ENCODE assay signal across 8 cellular contexts in the genomic region with DNA sequence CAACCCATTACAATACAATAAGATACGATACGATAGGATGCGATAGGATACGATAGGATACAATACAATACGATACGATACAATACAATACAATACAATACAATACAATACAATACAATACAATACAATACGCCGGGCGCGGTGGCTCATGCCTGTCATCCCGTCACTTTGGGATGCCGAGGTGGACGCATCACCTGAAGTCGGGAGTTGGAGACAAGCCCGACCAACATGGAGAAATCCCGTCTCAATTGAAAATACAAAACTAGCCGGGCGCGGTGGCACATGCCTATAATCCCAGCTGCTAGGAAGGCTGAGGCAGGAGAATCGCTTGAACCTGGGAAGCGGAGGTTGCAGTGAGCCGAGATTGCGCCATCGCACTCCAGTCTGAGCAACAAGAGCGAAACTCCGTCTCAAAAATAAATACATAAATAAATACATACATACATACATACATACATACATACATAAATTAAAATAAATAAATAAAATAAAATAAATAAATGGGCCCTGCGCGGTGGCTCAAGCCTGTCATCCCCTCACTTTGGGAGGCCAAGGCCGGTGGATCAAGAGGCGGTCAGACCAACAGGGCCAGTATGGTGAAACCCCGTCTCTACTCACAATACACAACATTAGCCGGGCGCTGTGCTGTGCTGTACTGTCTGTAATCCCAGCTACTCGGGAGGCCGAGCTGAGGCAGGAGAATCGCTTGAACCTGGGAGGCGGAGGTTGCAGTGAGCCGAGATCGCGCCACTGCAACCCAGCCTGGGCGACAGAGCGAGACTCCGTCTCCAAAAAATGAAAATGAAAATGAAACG.
A peak's percentile ranks its signal among the peaks of the same experiment; 100 is the strongest.
DNase-seq lines count a peak whose midpoint lies in the region; ATAC-seq and TF ChIP-seq lines count a peak whose summit lies in the region.
"Not testable (repeated sequence)": the region's sequence is repeated elsewhere in the genome, so short reads cannot be mapped to it uniquely, and the experiment has no call there.

No MANE protein-coding gene starts in this region.

- not testable (repeated sequence) for TF ChIP-seq CTCF in RWPE2 (IDR thresholded peaks at IDR 0.05; ENCODE audit: poor library complexity, severe bottlenecking); natural killer cell (IDR thresholded peaks at IDR 0.05)

- not testable (repeated sequence) for H3K27me3 ChIP-seq in CD4-positive, CD25-positive, alpha-beta regulatory T cell (ENCODE audit: control insufficient read depth, insufficient read depth, low read length); RWPE2 (ENCODE audit: insufficient read depth, poor library complexity, severe bottlenecking)

- not testable (repeated sequence) for H3K9me3 Mint-ChIP-seq in CD4-positive, CD25-positive, alpha-beta regulatory T cell; natural killer cell

- not testable (repeated sequence) for H3K4me1 ChIP-seq in CD4-positive, CD25-positive, alpha-beta regulatory T cell (ENCODE audit: control insufficient read depth, insufficient read depth, low read length, poor library complexity, severe bottlenecking); RWPE2 (ENCODE audit: insufficient read depth, poor library complexity, severe bottlenecking)

- not testable (repeated sequence) for H3K9me3 ChIP-seq in CD4-positive, CD25-positive, alpha-beta regulatory T cell (ENCODE audit: control insufficient read depth in 2 of 2, low read length in 2 of 2); RWPE2 (ENCODE audit: severe bottlenecking)

- H3K27ac Mint-ChIP-seq in CD4-positive, CD25-positive, alpha-beta regulatory T cell; natural killer cell: not testable (repeated sequence)

- H3K4me1 Mint-ChIP-seq in CD4-positive, CD25-positive, alpha-beta regulatory T cell; natural killer cell: not testable (repeated sequence)

- not testable (repeated sequence) for H3K4me3 Mint-ChIP-seq in CD4-positive, CD25-positive, alpha-beta regulatory T cell; natural killer cell

- H3K27me3 Mint-ChIP-seq in CD4-positive, CD25-positive, alpha-beta regulatory T cell; natural killer cell (ENCODE audit: low read depth in 2 of 2): not testable (repeated sequence)

- H3K4me3 ChIP-seq in CD4-positive, CD25-positive, alpha-beta regulatory T cell (ENCODE audit: low read depth, low read length); RWPE2 (ENCODE audit: severe bottlenecking): not testable (repeated sequence)

- DNase-seq in CD4-positive, CD25-positive, alpha-beta regulatory T cell; RWPE2 (ENCODE audit: low spot score); natural killer cell: not testable (repeated sequence)

- intact Hi-C loops in natural killer cell (cut with micrococcal nuclease), result not testable (repeated sequence)

- not testable (repeated sequence) for H3K27ac ChIP-seq in CD4-positive, CD25-positive, alpha-beta regulatory T cell (ENCODE audit: insufficient read depth, low read length, poor library complexity, severe bottlenecking); RWPE2 (ENCODE audit: poor library complexity, severe bottlenecking)

- not testable (repeated sequence) for H3K36me3 ChIP-seq in CD4-positive, CD25-positive, alpha-beta regulatory T cell (ENCODE audit: control insufficient read depth, insufficient read depth, low read length); RWPE2 (ENCODE audit: low read depth)

- not testable (repeated sequence) for H3K36me3 Mint-ChIP-seq in CD4-positive, CD25-positive, alpha-beta regulatory T cell; natural killer cell

- ATAC-seq in CD4-positive, CD25-positive, alpha-beta regulatory T cell (ENCODE audit: low read depth in 2 of 2), result peak; percentile 68 to 69
- ATAC-seq in GM19025 (IDR thresholded peaks at IDR 0.05; ENCODE audit: low read depth, unreplicated experiment) (peak; percentile 46), GM21526 (IDR thresholded peaks at IDR 0.05; ENCODE audit: low FRiP score, unreplicated experiment) (peak; percentile 87), HG02852 (IDR thresholded peaks at IDR 0.05; ENCODE audit: unreplicated experiment) (peak; percentile 72), HG03175 (IDR thresholded peaks at IDR 0.05; ENCODE audit: unreplicated experiment) (peak; percentile 66), RWPE2 (ENCODE audit: low read depth) (peak; percentile 83), esophagus mucosa (peak; percentile 88), natural killer cell (peak; percentile 62 to 81 (median 72))
